In genomic region chrX:40086569-40087335, GRCh38 we compare ENCODE assay signal across 12 cellular contexts. TPM values are rescaled to one million over a fixed set of nuclear protein-coding genes. Genes with fewer than 3 reads are reported as not detected.
DNase-seq lines count a peak whose midpoint lies in the region; ATAC-seq, FAIRE-seq and TF ChIP-seq lines count a peak whose summit lies in the region.
"Had no signal": no experiment of that assay in that cellular context is flagged by ENCODE, and none has a peak within 500 bp of the region (broad histone marks: within the 10 kb centered on the region; RNA-seq: fewer than 3 reads in every experiment).

No MANE protein-coding gene starts in this region.

- intact Hi-C loops in right lobe of liver (cut with DNase I) (no loop called here), tibial artery (cut with DNase I; ENCODE audit: low total_unique reads) (no loop called here)

- FAIRE-seq in GM12891 (lab: Jason Lieb, UNC), result no peak
- FAIRE-seq: GM12878, islet of Langerhans had no signal

- H3K4me1 ChIP-seq in right lobe of liver, result peaks cover 0 to 50% (median 6%) of the 10 kb centered on the region in 4 donors
- H3K4me1 ChIP-seq in tibial artery, result peaks cover 0 to 90% (median 49%) of the 10 kb centered on the region in 4 donors

- DNase-seq in NCI-H748 (lab: John Stamatoyannopoulos, UW; ENCODE audit: unreplicated experiment) (peak; percentile 70), NCI-H748 treated with DMSO at 0.1 percent for 48 hours (lab: John Stamatoyannopoulos, UW) (no peak), caudate nucleus (lab: John Stamatoyannopoulos, UW) (peak in 53 of 61 donors; percentile 1 to 75 (median 53)), right lobe of liver (peak in 2 of 3 donors; percentile 13), tibial artery (no peak), HuH-7 (ENCODE audit: low spot score) (no peak), GM12891 (ENCODE audit: insufficient read length, low spot score) (no peak)
- DNase-seq in stimulated activated CD4-positive, alpha-beta T cell treated with anti-CD3 and anti-CD28 coated beads, Interleukin-2, amount 100 ng/mL, for 24 hours, result no peak

- TF ChIP-seq CTCF in right lobe of liver (IDR thresholded peaks at IDR 0.05) (no peak), tibial artery (IDR thresholded peaks at IDR 0.05) (no peak)

- H3K9me3 ChIP-seq in right lobe of liver (no peaks in the 10 kb centered on the region), tibial artery (no peaks in the 10 kb centered on the region)

- ATAC-seq in right lobe of liver, result no peak
- ATAC-seq: GM12878, right cardiac atrium had no signal

- no peaks in the 10 kb centered on the region for H3K27me3 ChIP-seq in right lobe of liver
- H3K27me3 ChIP-seq in tibial artery, result no peaks in the 10 kb centered on the region

- WGBS in right lobe of liver (ENCODE audit: insufficient coverage, low coverage, low lambda C conversion rate, missing lambda C conversion rate), result 53% methylated on average over 18 of the region's 30 CpGs

- no peak for TF ChIP-seq POLR2A in right lobe of liver (IDR thresholded peaks at IDR 0.05)
- no peak for TF ChIP-seq POLR2A in GM12891 (IDR thresholded peaks at IDR 0.05; ENCODE audit: low read depth, low read length)

- H3K36me3 ChIP-seq in right lobe of liver (no peaks in the 10 kb centered on the region), tibial artery (no peaks in the 10 kb centered on the region)

- H3K4me3 ChIP-seq in right lobe of liver, result no peak overlapping the region
- no peak overlapping the region for H3K4me3 ChIP-seq in tibial artery
- H3K4me3 ChIP-seq: GM12878 had no signal

- H3K27ac ChIP-seq in caudate nucleus (ENCODE audit: low read depth, low read length) (peak overlapping the region; percentile 18), right lobe of liver (no peak overlapping the region), tibial artery (peak overlapping the region; percentile 33 to 65)
- H3K27ac ChIP-seq: HL-60 had no signal

TF ChIP-seq in GM12891, 5 proteins besides CTCF, POLR2A, EP300 and RAD21:
- TF ChIP-seq PAX5 (IDR thresholded peaks at IDR 0.05; ENCODE audit: insufficient read depth, low read length, severe bottlenecking), result no peak
TF ChIP-seq in GM12891: peak in this region for 0.

RNA-seq across cellular contexts. Expression of gene BCOR, which starts 11.0 kb away (rescaled TPM):
- 10 to 100 TPM in 4 of 6 experiments, 1 to 10 TPM in 2; 9.4 to 16.6 (median 12.0) TPM for total RNA-seq in right lobe of liver
- polyA plus RNA-seq in GM12891 (2012; ENCODE audit: low read depth, missing spikeins), result 5.5 TPM

Comparison
In these comparisons a context has a peak if more than half of its experiments do, and no peak if none do; other contexts are left out.
1. DNase-seq: peak in NCI-H748 (single experiment), caudate nucleus (53 of 61) and right lobe of liver (2 of 3); none in NCI-H748 treated with DMSO at 0.1 percent for 48 hours (single experiment), tibial artery (0 of 2), HuH-7 (single experiment), stimulated activated CD4-positive, alpha-beta T cell treated with anti-CD3 and anti-CD28 coated beads, Interleukin-2, amount 100 ng/mL, for 24 hours (0 of 2) and GM12891 (single experiment).
2. H3K27ac ChIP-seq: peak in caudate nucleus (single experiment) and tibial artery (2 of 2); none in right lobe of liver (0 of 3).